ENCODE assay signal across 1 cellular context in genomic region chr1:17236779-17237601, GRCh38.
TF ChIP-seq lines count a peak whose summit lies in the region.

No MANE protein-coding gene starts in this region.

TF ChIP-seq in HEK293, 187 proteins besides CTCF, POLR2A, EP300 and RAD21 (continued from another document):
- TF ChIP-seq ZNF37A (tag by site-specific recombination; IDR thresholded peaks at IDR 0.05): no peak
